Comparison of ENCODE assay signal across 1 cellular context in genomic region chr1:165114022-165114888, GRCh38.
TF ChIP-seq lines count a peak whose summit lies in the region.

No MANE protein-coding gene starts in this region.

TF ChIP-seq in HepG2, 621 proteins besides CTCF, POLR2A, EP300 and RAD21 (continued from another document):
- TF ChIP-seq DPF2 (CRISPR knock-in tag; IDR thresholded peaks at IDR 0.05; ENCODE audit: borderline replicate concordance, low read depth), result no peak
